In the genomic region with DNA sequence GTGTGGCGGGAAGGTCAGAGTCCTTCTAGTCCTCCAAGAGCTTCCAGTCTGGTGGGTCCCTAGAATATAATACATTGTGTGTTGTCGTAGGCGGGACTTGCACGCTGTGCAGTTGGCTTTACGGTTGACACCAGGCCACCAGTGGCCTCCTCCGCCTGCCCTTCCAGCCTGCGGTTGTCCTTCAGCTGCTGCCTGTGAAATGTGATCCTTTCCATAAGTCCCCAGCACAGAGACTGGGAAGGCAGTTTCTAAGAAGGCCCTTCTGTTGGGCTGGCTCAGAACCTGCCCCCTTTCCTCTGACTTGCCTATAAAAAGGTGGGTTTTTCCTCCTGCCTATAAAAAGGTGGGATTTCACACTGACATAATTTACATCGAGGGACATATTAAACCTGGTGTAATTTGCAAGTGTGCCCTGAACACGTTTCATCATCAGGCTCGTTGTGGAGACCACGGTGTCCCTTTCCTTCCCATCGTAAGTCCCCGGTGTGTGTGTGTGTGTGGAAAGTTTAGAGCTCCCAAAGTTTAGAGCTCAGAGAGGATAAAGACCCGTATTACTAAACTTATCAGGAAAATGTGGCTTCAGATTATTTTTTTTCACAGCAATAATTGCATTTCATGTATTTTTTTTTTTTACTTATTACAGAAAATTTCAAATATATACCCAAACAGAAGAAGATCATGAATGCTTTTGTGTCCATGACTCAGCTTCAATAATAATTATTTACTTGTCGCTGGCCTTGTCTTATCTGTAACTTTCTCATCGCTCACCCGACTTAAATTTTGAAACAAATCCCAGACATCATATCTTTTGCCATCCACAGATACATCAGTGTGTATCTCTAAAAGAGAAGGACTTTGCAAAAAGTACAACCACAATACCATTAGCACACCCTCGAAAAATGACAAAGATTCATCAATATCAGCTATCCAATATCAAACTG, we compare ENCODE assay signal across 16 cellular contexts. TPM values are rescaled to one million over a fixed set of nuclear protein-coding genes. Genes with fewer than 3 reads are reported as not detected.
DNase-seq lines count a peak whose midpoint lies in the region; FAIRE-seq and TF ChIP-seq lines count a peak whose summit lies in the region.
"Had no signal": no experiment of that assay in that cellular context is flagged by ENCODE, and none has a peak within 500 bp of the region (broad histone marks: within the 10 kb centered on the region; RNA-seq: fewer than 3 reads in every experiment).

No MANE protein-coding gene starts in this region.

- peaks cover 75% of the 10 kb centered on the region for H4K20me1 ChIP-seq in BLaER1

- FAIRE-seq in HTR-8/SVneo (lab: Jason Lieb, UNC), result no peak
- FAIRE-seq: colon had no signal

- no peak for TF ChIP-seq CTCF in VCaP (conservative IDR thresholded peaks at IDR 0.05)
- no peak for TF ChIP-seq CTCF in type B pancreatic cell (conservative IDR thresholded peaks at IDR 0.05)

- H3K4me3 ChIP-seq in BLaER1 (no peak overlapping the region), HUES64 (ENCODE audit: low read length) (no peak overlapping the region), H7 (ENCODE audit: insufficient read depth, low read depth, low read length) (no peak overlapping the region)

- no peaks in the 10 kb centered on the region for H3K9me3 ChIP-seq in BLaER1
- H3K9me3 ChIP-seq in HUES64 (ENCODE audit: insufficient read depth, low read depth, low read length), result no peaks in the 10 kb centered on the region
- H3K9me3 ChIP-seq: neutrophil had no signal

- no peaks in the 10 kb centered on the region for H3K27me3 ChIP-seq in BLaER1
- H3K27me3 ChIP-seq in HUES64 (ENCODE audit: insufficient read depth, low read length), result no peaks in the 10 kb centered on the region
- no peaks in the 10 kb centered on the region for H3K27me3 ChIP-seq in H7 (ENCODE audit: control insufficient read depth, insufficient read depth, low read length)
- H3K27me3 ChIP-seq: neutrophil had no signal

- H3K27ac ChIP-seq in BLaER1 (peak overlapping the region; percentile 77), HUES64 (ENCODE audit: low read depth, low read length) (peak overlapping the region; percentile 36; the same call in 1 of the 2 replicates), VCaP (peak overlapping the region; percentile 3; the same call in 1 of the 2 replicates)
- H3K27ac ChIP-seq: neutrophil had no signal

- H3K4me1 Mint-ChIP-seq in type B pancreatic cell (ENCODE audit: unreplicated experiment), result peaks cover 53% of the 10 kb centered on the region

- H3K36me3 ChIP-seq in BLaER1 (peaks cover 28% of the 10 kb centered on the region; the same call in 1 of the 2 replicates), HUES64 (ENCODE audit: insufficient read depth, low read length) (no peaks in the 10 kb centered on the region), H7 (replicated peaks; ENCODE audit: control insufficient read depth, insufficient read depth, low read length) (no peaks in the 10 kb centered on the region)
- H3K36me3 ChIP-seq: neutrophil had no signal

- H3K27me3 Mint-ChIP-seq in type B pancreatic cell, result no peaks in the 10 kb centered on the region
- H3K27me3 Mint-ChIP-seq: activated CD8-positive, alpha-beta T cell treated with anti-CD3 and anti-CD28 coated beads for 36 hours; activated naive CD4-positive, alpha-beta T cell treated with anti-CD3 and anti-CD28 coated beads, Interleukin-2, amount 50 U/mL, for 24 hours had no signal

- no peaks in the 10 kb centered on the region for H3K9me3 Mint-ChIP-seq in type B pancreatic cell
- H3K9me3 Mint-ChIP-seq: activated CD8-positive, alpha-beta T cell treated with anti-CD3 and anti-CD28 coated beads for 36 hours; activated naive CD4-positive, alpha-beta T cell treated with anti-CD3 and anti-CD28 coated beads, Interleukin-2, amount 50 U/mL, for 24 hours; stimulated activated effector memory CD8-positive, alpha-beta T cell treated with anti-CD3 and anti-CD28 coated beads, Interleukin-12 subunit alpha, Interleukin-12 subunit beta, amount 100 ng/mL, for 72 hours had no signal

- H3K4me1 ChIP-seq in BLaER1 (peaks cover 100% of the 10 kb centered on the region), HUES64 (ENCODE audit: insufficient read depth, low read length) (peaks cover 45% of the 10 kb centered on the region)

- H3K4me2 ChIP-seq in BLaER1, result peak overlapping the region; percentile 99

- peaks cover 9% of the 10 kb centered on the region for H3K36me3 Mint-ChIP-seq in type B pancreatic cell
- H3K36me3 Mint-ChIP-seq: stimulated activated effector memory CD8-positive, alpha-beta T cell treated with anti-CD3 and anti-CD28 coated beads, Interleukin-12 subunit alpha, Interleukin-12 subunit beta, amount 100 ng/mL, for 72 hours had no signal

- 78% methylated on average over 18 of the region's 18 CpGs for WGBS in HUES64

- H3K27ac Mint-ChIP-seq in type B pancreatic cell, result no peak overlapping the region
- H3K27ac Mint-ChIP-seq: activated CD8-positive, alpha-beta T cell treated with anti-CD3 and anti-CD28 coated beads for 36 hours; activated naive CD4-positive, alpha-beta T cell treated with anti-CD3 and anti-CD28 coated beads, Interleukin-2, amount 50 U/mL, for 24 hours; stimulated activated effector memory CD8-positive, alpha-beta T cell treated with anti-CD3 and anti-CD28 coated beads, Interleukin-12 subunit alpha, Interleukin-12 subunit beta, amount 100 ng/mL, for 72 hours had no signal

- H3K4me3 Mint-ChIP-seq in type B pancreatic cell, result no peak overlapping the region
- H3K4me3 Mint-ChIP-seq: activated CD8-positive, alpha-beta T cell treated with anti-CD3 and anti-CD28 coated beads for 36 hours; activated naive CD4-positive, alpha-beta T cell treated with anti-CD3 and anti-CD28 coated beads, Interleukin-2, amount 50 U/mL, for 24 hours; stimulated activated effector memory CD8-positive, alpha-beta T cell treated with anti-CD3 and anti-CD28 coated beads, Interleukin-12 subunit alpha, Interleukin-12 subunit beta, amount 100 ng/mL, for 72 hours had no signal

- DNase-seq in iPS-NIHi11 (ENCODE audit: low spot score), result peak; percentile 45
- DNase-seq in HTR-8/SVneo (ENCODE audit: insufficient read length, low spot score), result no peak
- no peak for DNase-seq in H7
- no peak for DNase-seq in activated CD4-positive, alpha-beta T cell treated with anti-CD3 and anti-CD28 coated beads, Interleukin-2, amount 50 U/mL, for 4 hours
- DNase-seq in type B pancreatic cell (ENCODE audit: extremely low spot score, unreplicated experiment), result no peak
- DNase-seq: activated CD8-positive, alpha-beta T cell treated with anti-CD3 and anti-CD28 coated beads for 36 hours; AML-193; kidney glomerular epithelial cell; MM.1S had no signal

- H3K9ac ChIP-seq in BLaER1 (peak overlapping the region; percentile 40; the same call in 1 of the 2 replicates), HUES64 (ENCODE audit: low read depth, low read length) (no peak overlapping the region)

RNA-seq across cellular contexts. Expression of gene CUX1, which starts 45.1 kb away (rescaled TPM):
- 24.9 TPM for polyA plus RNA-seq in HUES64 (2013, experiment 1 of 2)
- 29.5 TPM for polyA plus RNA-seq in HUES64 (2013, experiment 2 of 2)
- total RNA-seq in H7 (2014; rRNA removed; shearing (Covaris generic)), result 25.3 and 28.2 TPM in 2 replicates
- 76.4 and 79.2 TPM in 2 replicates for total RNA-seq in type B pancreatic cell (ENCODE audit: low replicate concordance)

Comparison
In these comparisons a context has a peak if more than half of its experiments do, and no peak if none do; other contexts are left out.
1. H3K27ac ChIP-seq: peak in every context shown above with its lines; median percentile 77 in BLaER1; 36 in HUES64; 3 in VCaP.